17 cellular contexts compared by ENCODE assay signal in genomic region chr11:85787168-85787567, GRCh38. TPM values are rescaled to one million over a fixed set of nuclear protein-coding genes. Genes with fewer than 3 reads are reported as not detected.
DNase-seq lines count a peak whose midpoint lies in the region; ATAC-seq and TF ChIP-seq lines count a peak whose summit lies in the region.
"Had no signal": no experiment of that assay in that cellular context is flagged by ENCODE, and none has a peak within 500 bp of the region (broad histone marks: within the 10 kb centered on the region; RNA-seq: fewer than 3 reads in every experiment).

No MANE protein-coding gene starts in this region.

- ATAC-seq in activated CD8-positive, alpha-beta memory T cell treated with anti-CD3 and anti-CD28 coated beads, Interleukin-2, amount 10 ng/mL, durations not matched to agents 7 days and 5 days = peak; percentile 27
- ATAC-seq in HG03159 (IDR thresholded peaks at IDR 0.05; ENCODE audit: unreplicated experiment) (peak; percentile 42), GM21717 (IDR thresholded peaks at IDR 0.05; ENCODE audit: unreplicated experiment) (no peak)
- ATAC-seq in stimulated activated effector memory CD8-positive, alpha-beta T cell treated with anti-CD3 and anti-CD28 coated beads, Interleukin-12 subunit alpha, Interleukin-12 subunit beta, amount 100 ng/mL, for 72 hours = peak; percentile 54
- ATAC-seq: naive thymus-derived CD8-positive, alpha-beta T cell had no signal

- peaks cover 2% of the 10 kb centered on the region for H3K9me3 Mint-ChIP-seq in activated CD8-positive, alpha-beta memory T cell treated with anti-CD3 and anti-CD28 coated beads, Interleukin-2, amount 10 ng/mL, durations not matched to agents 7 days and 5 days (ENCODE audit: low read depth)
- H3K9me3 Mint-ChIP-seq in endothelial cell (ENCODE audit: unreplicated experiment) (peaks cover 4% of the 10 kb centered on the region), chondrocyte (ENCODE audit: low read depth) (peaks cover 12% of the 10 kb centered on the region)
- peaks cover 6% of the 10 kb centered on the region for H3K9me3 Mint-ChIP-seq in stimulated activated effector memory CD8-positive, alpha-beta T cell treated with anti-CD3 and anti-CD28 coated beads, Interleukin-12 subunit alpha, Interleukin-12 subunit beta, amount 100 ng/mL, for 72 hours

- peak overlapping the region; percentile 28 for H3K27ac Mint-ChIP-seq in activated CD8-positive, alpha-beta memory T cell treated with anti-CD3 and anti-CD28 coated beads, Interleukin-2, amount 10 ng/mL, durations not matched to agents 7 days and 5 days
- H3K27ac Mint-ChIP-seq in endothelial cell (ENCODE audit: unreplicated experiment) (no peak overlapping the region), chondrocyte (ENCODE audit: unreplicated experiment) (no peak overlapping the region)
- H3K27ac Mint-ChIP-seq in stimulated activated effector memory CD8-positive, alpha-beta T cell treated with anti-CD3 and anti-CD28 coated beads, Interleukin-12 subunit alpha, Interleukin-12 subunit beta, amount 100 ng/mL, for 72 hours = peak overlapping the region; percentile 56

- H3K27me3 Mint-ChIP-seq in activated CD8-positive, alpha-beta memory T cell treated with anti-CD3 and anti-CD28 coated beads, Interleukin-2, amount 10 ng/mL, durations not matched to agents 7 days and 5 days = no peaks in the 10 kb centered on the region
- H3K27me3 Mint-ChIP-seq in endothelial cell (ENCODE audit: unreplicated experiment) (no peaks in the 10 kb centered on the region), chondrocyte (ENCODE audit: low read depth) (no peaks in the 10 kb centered on the region)
- H3K27me3 Mint-ChIP-seq: naive thymus-derived CD8-positive, alpha-beta T cell had no signal

- DNase-seq in activated CD8-positive, alpha-beta memory T cell treated with anti-CD3 and anti-CD28 coated beads, Interleukin-2, amount 10 ng/mL, durations not matched to agents 7 days and 5 days = no peak
- DNase-seq in activated CD8-positive, alpha-beta memory T cell treated with anti-CD3 and anti-CD28 coated beads, Interleukin-2, amount 50 U/mL, for 4 hours = no peak
- DNase-seq in endothelial cell (ENCODE audit: low spot score) (no peak), chondrocyte (ENCODE audit: low spot score) (no peak), SW480 (ENCODE audit: low spot score) (no peak)
- DNase-seq in stimulated activated effector memory CD8-positive, alpha-beta T cell treated with anti-CD3 and anti-CD28 coated beads, Interleukin-12 subunit alpha, Interleukin-12 subunit beta, amount 100 ng/mL, for 72 hours (ENCODE audit: low spot score in 2 of 2) = no peak
- DNase-seq: activated gamma-delta T cell treated with Interleukin-2 at 50 U/mL for 16 hours; amniotic stem cell; naive thymus-derived CD8-positive, alpha-beta T cell; NCI-H1092; NCI-H2029; stimulated activated CD4-positive, alpha-beta T cell treated with anti-CD3 and anti-CD28 coated beads, Interleukin-1b, Interleukin-23, amount 100 ng/mL, for 48 hours; stimulated activated naive CD4-positive, alpha-beta T cell; T1000; thyroid gland had no signal

- CTCF ChIA-PET in activated CD8-positive, alpha-beta memory T cell treated with anti-CD3 and anti-CD28 coated beads, Interleukin-2, amount 10 ng/mL, durations not matched to agents 7 days and 5 days (lab: Charles Lee) = interaction anchor here (0.7 to 1.1 kb wide), 2 partner anchors 12 to 172 kb away, joined by 3 read pairs; no protein-coding TSS in a partner anchor

- no peak for TF ChIP-seq CTCF in endothelial cell (IDR thresholded peaks at IDR 0.05; ENCODE audit: unreplicated experiment)
- no peak for TF ChIP-seq CTCF in chondrocyte (IDR thresholded peaks at IDR 0.05)

- H3K4me3 Mint-ChIP-seq in activated CD8-positive, alpha-beta memory T cell treated with anti-CD3 and anti-CD28 coated beads, Interleukin-2, amount 10 ng/mL, durations not matched to agents 7 days and 5 days = no peak overlapping the region
- H3K4me3 Mint-ChIP-seq in endothelial cell (ENCODE audit: unreplicated experiment) (peak overlapping the region; percentile 17), chondrocyte (ENCODE audit: unreplicated experiment) (no peak overlapping the region)
- H3K4me3 Mint-ChIP-seq in stimulated activated effector memory CD8-positive, alpha-beta T cell treated with anti-CD3 and anti-CD28 coated beads, Interleukin-12 subunit alpha, Interleukin-12 subunit beta, amount 100 ng/mL, for 72 hours = peak overlapping the region; percentile 20
- H3K4me3 Mint-ChIP-seq: naive thymus-derived CD8-positive, alpha-beta T cell had no signal

- peaks cover 28% of the 10 kb centered on the region for H3K36me3 Mint-ChIP-seq in activated CD8-positive, alpha-beta memory T cell treated with anti-CD3 and anti-CD28 coated beads, Interleukin-2, amount 10 ng/mL, durations not matched to agents 7 days and 5 days
- H3K36me3 Mint-ChIP-seq in endothelial cell (ENCODE audit: low read depth, unreplicated experiment) (peaks cover 4% of the 10 kb centered on the region), chondrocyte (ENCODE audit: low read depth) (peaks cover 6% of the 10 kb centered on the region)
- H3K36me3 Mint-ChIP-seq in stimulated activated effector memory CD8-positive, alpha-beta T cell treated with anti-CD3 and anti-CD28 coated beads, Interleukin-12 subunit alpha, Interleukin-12 subunit beta, amount 100 ng/mL, for 72 hours = no peaks in the 10 kb centered on the region

- H3K4me1 Mint-ChIP-seq in activated CD8-positive, alpha-beta memory T cell treated with anti-CD3 and anti-CD28 coated beads, Interleukin-2, amount 10 ng/mL, durations not matched to agents 7 days and 5 days = peaks cover 44% of the 10 kb centered on the region
- H3K4me1 Mint-ChIP-seq in endothelial cell (ENCODE audit: unreplicated experiment) (peaks cover 16% of the 10 kb centered on the region), chondrocyte (ENCODE audit: low read depth) (peaks cover 10% of the 10 kb centered on the region)
- H3K4me1 Mint-ChIP-seq in stimulated activated effector memory CD8-positive, alpha-beta T cell treated with anti-CD3 and anti-CD28 coated beads, Interleukin-12 subunit alpha, Interleukin-12 subunit beta, amount 100 ng/mL, for 72 hours = peaks cover 45% of the 10 kb centered on the region

RNA-seq across cellular contexts. Expression of gene SYTL2, which starts 23.8 kb away (rescaled TPM):
- total RNA-seq in activated CD8-positive, alpha-beta memory T cell treated with anti-CD3 and anti-CD28 coated beads, Interleukin-2, amount 10 ng/mL, durations not matched to agents 7 days and 5 days = 10 to 100 TPM; 73.7 to 78.0 TPM
- 4.0 TPM for total RNA-seq in endothelial cell (ENCODE audit: unreplicated experiment)
- total RNA-seq in chondrocyte = 9.3 to 25.1 TPM (median 23.8 TPM) in 3 replicates

Comparison
In these comparisons a context has a peak if more than half of its experiments do, and no peak if none do; other contexts are left out.
1. H3K27ac Mint-ChIP-seq: peak in activated CD8-positive, alpha-beta memory T cell treated with anti-CD3 and anti-CD28 coated beads, Interleukin-2, amount 10 ng/mL, durations not matched to agents 7 days and 5 days (single experiment) and stimulated activated effector memory CD8-positive, alpha-beta T cell treated with anti-CD3 and anti-CD28 coated beads, Interleukin-12 subunit alpha, Interleukin-12 subunit beta, amount 100 ng/mL, for 72 hours (single experiment); none in endothelial cell (single experiment) and chondrocyte (single experiment).
2. H3K4me3 Mint-ChIP-seq: peak in endothelial cell (single experiment) and stimulated activated effector memory CD8-positive, alpha-beta T cell treated with anti-CD3 and anti-CD28 coated beads, Interleukin-12 subunit alpha, Interleukin-12 subunit beta, amount 100 ng/mL, for 72 hours (single experiment); none in activated CD8-positive, alpha-beta memory T cell treated with anti-CD3 and anti-CD28 coated beads, Interleukin-2, amount 10 ng/mL, durations not matched to agents 7 days and 5 days (single experiment) and chondrocyte (single experiment).